Comparison of ENCODE assay signal across 28 cellular contexts in genomic region chr12:118606690-118607089, GRCh38.
"Had no signal": no experiment of that assay in that cellular context is flagged by ENCODE, and none has a peak within 500 bp of the region (broad histone marks: within the 10 kb centered on the region; RNA-seq: fewer than 3 reads in every experiment).

No MANE protein-coding gene starts in this region.

- H3K27ac ChIP-seq: neural progenitor cell, ovary, parathyroid adenoma, psoas muscle, right lobe of liver, skin epidermis, spleen, suprapubic skin, testis, tibial artery, transverse colon, upper lobe of right lung, vagina had no signal

- H3K4me1 ChIP-seq: parathyroid adenoma, psoas muscle, spleen, suprapubic skin, testis, tibial artery, transverse colon, upper lobe of right lung, vagina had no signal

- H3K9me3 ChIP-seq: ovary, psoas muscle, right lobe of liver, suprapubic skin, testis, tibial artery, transverse colon, upper lobe of right lung, vagina had no signal

- H3K36me3 ChIP-seq: neural progenitor cell, ovary, right lobe of liver, spleen, suprapubic skin, tibial artery, transverse colon, upper lobe of right lung, vagina had no signal

- ATAC-seq: naive thymus-derived CD4-positive, alpha-beta T cell; natural killer cell; psoas muscle; right lobe of liver; stimulated activated memory B cell treated with anti-CD40 and anti-IgM and Interleukin-4, amounts not matched to agents 10 μg/mL and 1 μg/mL and 100 μg/mL, for 72 hours; stimulated activated naive CD8-positive, alpha-beta T cell treated with anti-CD3 and anti-CD28 coated beads, Interleukin-15, amount 100 ng/mL, for 72 hours; stimulated activated naive CD8-positive, alpha-beta T cell treated with anti-CD3 and anti-CD28 coated beads, Interleukin-15, Interleukin-2, amounts not matched to agents 100 U/mL and 50 U/mL, for 24 hours; upper lobe of right lung had no signal

- H3K27me3 ChIP-seq: neural progenitor cell, ovary, right lobe of liver, suprapubic skin, testis, tibial artery, transverse colon, upper lobe of right lung, vagina had no signal

- H3K4me3 ChIP-seq: neural progenitor cell, ovary, psoas muscle, right lobe of liver, skin epidermis, smooth muscle cell, spleen, suprapubic skin, testis, tibial artery, transverse colon, upper lobe of right lung, vagina had no signal

- DNase-seq: naive thymus-derived CD4-positive, alpha-beta T cell; natural killer cell; occipital lobe; ovary; posterior cingulate gyrus; psoas muscle; right lobe of liver; spleen; stimulated activated CD4-positive, alpha-beta T cell treated with anti-CD3 and anti-CD28 coated beads, Interleukin-12 subunit alpha, Interleukin-12 subunit beta, amount 100 ng/mL, for 4 hours; stimulated activated CD4-positive, alpha-beta T cell treated with anti-CD3 and anti-CD28 coated beads, Interleukin-1b, Interleukin-23, amount 100 ng/mL, for 48 hours; stimulated activated CD4-positive, alpha-beta T cell treated with anti-CD3 and anti-CD28 coated beads, Interleukin-4, amount 100 ng/mL, for 1 hour; stimulated activated CD4-positive, alpha-beta T cell treated with anti-CD3 and anti-CD28 coated beads, Interleukin-4, amount 100 ng/mL, for 4 hours; stimulated activated CD8-positive, alpha-beta memory T cell treated with anti-CD3 and anti-CD28 coated beads, Interleukin-4, amount 100 ng/mL, for 48 hours; stimulated activated naive CD4-positive, alpha-beta T cell; stimulated activated naive CD8-positive, alpha-beta T cell treated with anti-CD3 and anti-CD28 coated beads, Interleukin-15, amount 100 ng/mL, for 72 hours; stimulated activated naive CD8-positive, alpha-beta T cell treated with anti-CD3 and anti-CD28 coated beads, Interleukin-15, Interleukin-2, amounts not matched to agents 100 U/mL and 50 U/mL, for 24 hours; substantia nigra; testis; tibial artery; transverse colon; upper lobe of right lung had no signal
